ENCODE assay signal across 10 cellular contexts in genomic region chr11:47258317-47258902, GRCh38. TPM values are rescaled to one million over a fixed set of nuclear protein-coding genes. Genes with fewer than 3 reads are reported as not detected.
DNase-seq lines count a peak whose midpoint lies in the region; ATAC-seq and TF ChIP-seq lines count a peak whose summit lies in the region.
"Had no signal": no experiment of that assay in that cellular context is flagged by ENCODE, and none has a peak within 500 bp of the region (broad histone marks: within the 10 kb centered on the region; RNA-seq: fewer than 3 reads in every experiment).

No MANE protein-coding gene starts in this region.

- H3K9ac ChIP-seq in HUES6 (ENCODE audit: low read length) = peak overlapping the region; percentile 26

- H3K9me3 Mint-ChIP-seq in T-cell = no peaks in the 10 kb centered on the region
- H3K9me3 Mint-ChIP-seq: effector memory CD8-positive, alpha-beta T cell had no signal

- no peak for TF ChIP-seq EP300 in stomach (IDR thresholded peaks at IDR 0.05)

- H3K9me3 ChIP-seq in HUES6 (ENCODE audit: control insufficient read depth, insufficient read depth, low read depth, low read length) (no peaks in the 10 kb centered on the region), lower lobe of right lung (no peaks in the 10 kb centered on the region), stomach (no peaks in the 10 kb centered on the region)

- intact Hi-C loops in lower lobe of right lung (cut with DNase I) (no loop called here), stomach (cut with DNase I; ENCODE audit: low total_unique reads) (no loop called here)

- H3K4me3 ChIP-seq in HUES6 (ENCODE audit: low read depth, low read length) (peak overlapping the region; percentile 50; the same call in 1 of the 2 replicates), lower lobe of right lung (peak overlapping the region; percentile 52), stomach (peak overlapping the region; percentile 34 to 49 (median 38))

- H3K36me3 ChIP-seq in HUES6 (ENCODE audit: control insufficient read depth, insufficient read depth, low read length) (peaks cover 4% of the 10 kb centered on the region; the same call in 1 of the 2 replicates), lower lobe of right lung (peaks cover 7% of the 10 kb centered on the region), stomach (peaks cover 0 to 23% (median 16%) of the 10 kb centered on the region in 4 donors)

- POLR2A ChIA-PET in T-cell (lab: Charles Lee) = no interaction called here

- 32 to 55% (median 39%) methylated on average over 11 of the region's 11 CpGs for WGBS in stomach, 5 donors

- DNase-seq in caudate nucleus (lab: John Stamatoyannopoulos, UW) (no peak), lower lobe of right lung (no peak), stomach (no peak), HPDE6-E6E7 (ENCODE audit: extremely low spot score) (no peak), T-cell (no peak)
- DNase-seq: activated CD8-positive, alpha-beta memory T cell treated with anti-CD3 and anti-CD28 coated beads for 24 hours; effector memory CD8-positive, alpha-beta T cell had no signal

- no peak overlapping the region for H3K27ac Mint-ChIP-seq in T-cell

- H3K27ac ChIP-seq in HUES6 (ENCODE audit: low read depth, low read length) = no peak overlapping the region; the same call in 1 of the 2 replicates
- H3K27ac ChIP-seq in caudate nucleus (ENCODE audit: low read depth, low read length) = peak overlapping the region; percentile 79
- H3K27ac ChIP-seq in lower lobe of right lung = peak overlapping the region; percentile 74
- H3K27ac ChIP-seq in stomach = peak overlapping the region; percentile 79 to 90 (median 86)

- TF ChIP-seq CTCF in lower lobe of right lung (IDR thresholded peaks at IDR 0.05) (no peak), stomach (IDR thresholded peaks at IDR 0.05) (no peak)

- H3K4me3 Mint-ChIP-seq in T-cell = no peak overlapping the region
- H3K4me3 Mint-ChIP-seq: effector memory CD8-positive, alpha-beta T cell had no signal

- no peak for TF ChIP-seq POLR2A in stomach (IDR thresholded peaks at IDR 0.05)

- no peaks in the 10 kb centered on the region for H3K27me3 Mint-ChIP-seq in T-cell
- H3K27me3 Mint-ChIP-seq: effector memory CD8-positive, alpha-beta T cell had no signal

- no peaks in the 10 kb centered on the region for H3K36me3 Mint-ChIP-seq in T-cell

- H3K4me1 Mint-ChIP-seq in T-cell = peaks cover 6 to 11% (median 9%) of the 10 kb centered on the region in 3 donors

- ATAC-seq in lower lobe of right lung = no peak
- ATAC-seq in GM21360 (IDR thresholded peaks at IDR 0.05; ENCODE audit: unreplicated experiment) = no peak
- ATAC-seq in GM18502 (IDR thresholded peaks at IDR 0.05; ENCODE audit: poor library complexity, unreplicated experiment) = no peak
- no peak for ATAC-seq in T-cell (replicated peaks in 1 of 4)

- CTCF ChIA-PET in T-cell (lab: Charles Lee) = interaction anchor here (0.7 to 0.9 kb wide), 2 partner anchors 54 to 154 kb away, joined by 3 read pairs; no protein-coding TSS in a partner anchor

- no peaks in the 10 kb centered on the region for H3K27me3 ChIP-seq in HUES6 (ENCODE audit: control insufficient read depth, insufficient read depth, low read length)
- H3K27me3 ChIP-seq in lower lobe of right lung (ENCODE audit: low read depth) = no peaks in the 10 kb centered on the region
- no peaks in the 10 kb centered on the region for H3K27me3 ChIP-seq in stomach

- H3K4me1 ChIP-seq in HUES6 (ENCODE audit: control insufficient read depth, insufficient read depth, low read length) (peaks cover 27% of the 10 kb centered on the region), lower lobe of right lung (peaks cover 66% of the 10 kb centered on the region), stomach (peaks cover 50 to 65% (median 61%) of the 10 kb centered on the region in 4 donors)

RNA-seq across cellular contexts. Expression of gene NR1H3, which starts 0.6 kb away (rescaled TPM):
- total RNA-seq in lower lobe of right lung = 49.2 TPM
- total RNA-seq in stomach = 10 to 100 TPM; 20.0 to 94.5 (median 36.6) TPM
- 100 to 1,000 TPM in 1 of 3 donors, 10 to 100 TPM in 2; 31.3 to 100 (median 47.2) TPM for polyA plus RNA-seq in stomach
- total RNA-seq in T-cell = 10 to 100 TPM in 3 of 5 donors, 1 to 10 TPM in 2; 3.6 to 16.7 (median 11.7) TPM

RNA-seq across cellular contexts. Expression of gene ACP2, which starts 9.8 kb away (rescaled TPM):
- 33.0 TPM for total RNA-seq in lower lobe of right lung
- total RNA-seq in stomach = 100 to 1,000 TPM in 1 of 5 donors, 10 to 100 TPM in 4; 20.1 to 147 (median 52.0) TPM
- polyA plus RNA-seq in stomach = 10 to 100 TPM; 10.8 to 24.7 (median 21.6) TPM
- 10 to 100 TPM; 16.2 to 26.8 (median 21.9) TPM for total RNA-seq in T-cell

RNA-seq across cellular contexts. Expression of gene MADD, which starts 11.5 kb away (rescaled TPM):
- total RNA-seq in lower lobe of right lung (53.7 TPM), stomach (100 to 1,000 TPM in 1 of 5 donors, 10 to 100 TPM in 4; 38.9 to 131 (median 54.0) TPM), T-cell (100 to 1,000 TPM; 116 to 189 (median 124) TPM)
- polyA plus RNA-seq in stomach = 10 to 100 TPM; 13.6 to 14.7 (median 14.2) TPM

RNA-seq across cellular contexts. Expression of gene DDB2, which starts 43.6 kb away (rescaled TPM):
- total RNA-seq in lower lobe of right lung (37.5 TPM), stomach (10 to 100 TPM; 16.3 to 63.0 (median 26.7) TPM), T-cell (100 to 1,000 TPM in 3 of 5 donors, 10 to 100 TPM in 2; 55.0 to 136 (median 123) TPM)
- polyA plus RNA-seq in stomach = 10 to 100 TPM; 18.2 to 64.6 (median 35.0) TPM
